17 cellular contexts compared by ENCODE assay signal in the genomic region with DNA sequence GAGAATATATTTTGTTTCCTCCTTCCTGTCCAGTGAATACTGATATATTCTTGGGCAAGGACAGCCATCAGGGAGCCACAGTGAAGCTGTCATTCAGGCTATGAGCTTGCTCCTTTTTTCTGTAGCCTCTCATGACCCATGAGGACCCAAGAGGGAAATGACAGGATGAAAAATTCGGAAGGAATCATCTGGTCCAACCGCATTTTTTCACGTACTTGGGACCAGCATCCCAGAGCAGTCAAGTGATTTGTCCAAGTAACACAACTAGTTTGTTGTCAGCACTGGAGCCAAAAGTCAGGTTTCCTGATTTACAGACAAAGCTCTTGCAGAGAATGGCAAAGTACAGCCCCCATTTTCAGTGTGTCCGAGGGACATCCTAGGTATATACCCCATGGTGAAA.
"Had no signal": no experiment of that assay in that cellular context is flagged by ENCODE, and none has a peak within 500 bp of the region (broad histone marks: within the 10 kb centered on the region; RNA-seq: fewer than 3 reads in every experiment).

No MANE protein-coding gene starts in this region.

- H3K27me3 ChIP-seq: ascending aorta, spleen, transverse colon had no signal

- H3K36me3 Mint-ChIP-seq: stimulated activated memory B cell treated with anti-CD40 and anti-IgM and Interleukin-4, amounts not matched to agents 10 μg/mL and 1 μg/mL and 100 μg/mL, for 72 hours; T-cell had no signal

- H3K4me3 ChIP-seq: ascending aorta, psoas muscle, spleen, transverse colon had no signal

- H3K4me3 Mint-ChIP-seq: activated T-cell treated with anti-CD3 and anti-CD28 coated beads, Interleukin-2, amount 50 U/mL, for 72 hours; stimulated activated memory B cell treated with anti-CD40 and anti-IgM and Interleukin-4, amounts not matched to agents 10 μg/mL and 1 μg/mL and 100 μg/mL, for 72 hours; T-cell had no signal

- H3K4me1 Mint-ChIP-seq: stimulated activated memory B cell treated with anti-CD40 and anti-IgM and Interleukin-4, amounts not matched to agents 10 μg/mL and 1 μg/mL and 100 μg/mL, for 72 hours; T-cell had no signal

- H3K9me3 ChIP-seq: ascending aorta, psoas muscle, spleen, transverse colon had no signal

- H3K27ac Mint-ChIP-seq: activated T-cell treated with anti-CD3 and anti-CD28 coated beads, Interleukin-2, amount 50 U/mL, for 72 hours; stimulated activated memory B cell treated with anti-CD40 and anti-IgM and Interleukin-4, amounts not matched to agents 10 μg/mL and 1 μg/mL and 100 μg/mL, for 72 hours; T-cell had no signal

- H3K27me3 Mint-ChIP-seq: stimulated activated memory B cell treated with anti-CD40 and anti-IgM and Interleukin-4, amounts not matched to agents 10 μg/mL and 1 μg/mL and 100 μg/mL, for 72 hours; T-cell had no signal

- H3K27ac ChIP-seq: psoas muscle, spleen had no signal

- H3K4me1 ChIP-seq: psoas muscle had no signal

- ATAC-seq: activated T-cell treated with anti-CD3 and anti-CD28 coated beads, Interleukin-2, amount 50 U/mL, for 72 hours; psoas muscle; sciatic nerve; SK-N-SH treated with all-trans-retinoic acid at 6 μM for 48 hours; stimulated activated memory B cell treated with anti-CD40 and anti-IgM and Interleukin-4, amounts not matched to agents 10 μg/mL and 1 μg/mL and 100 μg/mL, for 72 hours; T-cell had no signal

- H3K36me3 ChIP-seq: spleen had no signal

- H3K9me3 Mint-ChIP-seq: activated T-cell treated with anti-CD3 and anti-CD28 coated beads, Interleukin-2, amount 50 U/mL, for 72 hours; stimulated activated memory B cell treated with anti-CD40 and anti-IgM and Interleukin-4, amounts not matched to agents 10 μg/mL and 1 μg/mL and 100 μg/mL, for 72 hours; T-cell had no signal

- DNase-seq: activated CD4-positive, alpha-beta T cell treated with anti-CD3 and anti-CD28 coated beads, Interleukin-2, amount 50 U/mL, for 1 hour; activated effector memory CD4-positive, alpha-beta T cell treated with anti-CD3 and anti-CD28 coated beads, Interleukin-2, amount 50 U/mL, for 16 hours; activated naive CD4-positive, alpha-beta T cell treated with anti-CD3 and anti-CD28 coated beads, Interleukin-2, amount 50 U/mL, for 16 hours; activated T-cell treated with anti-CD3 and anti-CD28 coated beads, Interleukin-2, amount 50 U/mL, for 72 hours; dermis blood vessel endothelial cell; effector memory CD4-positive, alpha-beta T cell; hippocampal formation; psoas muscle; spleen; stimulated activated CD4-positive, alpha-beta T cell treated with anti-CD3 and anti-CD28 coated beads, Interleukin-4, amount 100 ng/mL, for 4 hours; T-cell; T-helper 9 cell; transverse colon had no signal
